In the genomic region with DNA sequence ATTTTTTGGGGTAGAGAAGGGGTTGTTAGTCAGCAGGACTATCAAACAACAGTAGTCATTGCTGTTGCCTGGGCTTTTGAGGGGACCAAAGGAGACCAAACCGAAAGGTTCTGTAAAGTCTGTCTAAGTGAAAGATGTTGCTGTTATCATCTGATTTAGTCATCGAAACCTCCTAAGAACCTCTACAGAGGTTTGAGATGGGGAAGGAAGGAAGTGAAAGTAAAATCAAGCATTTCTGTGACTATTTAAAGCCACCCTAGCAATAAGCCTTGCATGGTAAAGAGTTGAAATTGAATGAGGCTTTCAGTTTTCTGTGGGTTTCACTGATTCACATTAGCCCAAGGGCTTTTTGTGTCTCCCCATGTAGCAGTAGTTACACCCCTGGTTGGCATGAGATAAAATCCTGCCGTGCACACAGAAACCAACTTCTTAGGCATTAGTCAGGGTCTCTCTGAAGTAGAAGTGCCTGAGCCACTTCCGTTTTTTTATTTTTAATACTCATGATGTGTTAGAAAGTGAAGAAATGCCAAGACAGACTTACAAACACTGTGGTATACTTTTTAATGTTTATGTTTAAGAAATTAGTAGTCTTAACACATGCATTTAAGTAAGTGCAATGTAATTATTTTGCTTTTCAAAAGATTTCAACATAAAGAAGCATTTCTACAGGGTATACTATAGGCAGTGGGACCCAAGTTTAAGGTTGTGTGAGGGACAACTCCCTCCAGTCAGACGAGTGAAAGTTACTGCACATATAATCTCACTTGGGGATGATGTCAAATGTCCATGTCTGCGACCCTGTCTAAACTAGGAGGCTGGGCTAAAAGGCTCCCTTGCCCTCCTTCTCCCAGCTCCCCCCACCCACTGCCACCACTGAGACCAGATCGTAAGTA, we compare ENCODE assay signal across 8 cellular contexts. TPM values are rescaled to one million over a fixed set of nuclear protein-coding genes. Genes with fewer than 3 reads are reported as not detected.
DNase-seq lines count a peak whose midpoint lies in the region; ATAC-seq and TF ChIP-seq lines count a peak whose summit lies in the region.

No MANE protein-coding gene starts in this region.

- H3K4me3 Mint-ChIP-seq in MCF 10A (ENCODE audit: unreplicated experiment): peak overlapping the region; percentile 66

- in situ Hi-C loops in G401 (cut with HindIII; ENCODE audit: low sequenced_read_pairs): no loop called here

- TF ChIP-seq CTCF in MCF 10A (IDR thresholded peaks at IDR 0.05; ENCODE audit: unreplicated experiment): no peak
- no peak for TF ChIP-seq CTCF in omental fat pad (IDR thresholded peaks at IDR 0.05)

- H3K36me3 Mint-ChIP-seq in MCF 10A (ENCODE audit: insufficient read depth, unreplicated experiment): no peaks in the 10 kb centered on the region

- peaks cover 19% of the 10 kb centered on the region for H3K4me1 Mint-ChIP-seq in MCF 10A (ENCODE audit: insufficient read depth, unreplicated experiment)

- ATAC-seq in HG03280 (IDR thresholded peaks at IDR 0.05; ENCODE audit: unreplicated experiment) (peak; percentile 98), omental fat pad (ENCODE audit: low FRiP score) (peak; percentile 48)

- H3K9me3 Mint-ChIP-seq in MCF 10A (ENCODE audit: unreplicated experiment): no peaks in the 10 kb centered on the region

- intact Hi-C loops in MCF 10A (cut with micrococcal nuclease): no loop called here

- no peak overlapping the region for H3K27ac Mint-ChIP-seq in MCF 10A (ENCODE audit: low read depth, unreplicated experiment)

- CTCF ChIA-PET in MCF 10A (lab: Yijun Ruan, JAX): interaction anchor here (0.7 to 1.2 kb wide), 3 partner anchors 13 to 347 kb away, joined by 4 to 5 read pairs (median 4); no protein-coding TSS in a partner anchor

- DNase-seq in activated gamma-delta T cell treated with Interleukin-2 at 50 U/mL for 16 hours (peak; percentile 54), activated gamma-delta T cell (lab: John Stamatoyannopoulos, UW) (no peak), T-helper 9 cell (peak; percentile 2), MCF 10A (ENCODE audit: unreplicated experiment) (peak; percentile 66), omental fat pad (ENCODE audit: low spot score) (no peak), G401 (ENCODE audit: low spot score) (no peak), NCI-H748 treated with DMSO at 0.1 percent for 48 hours (lab: John Stamatoyannopoulos, UW) (no peak)

- no peaks in the 10 kb centered on the region for H3K27me3 Mint-ChIP-seq in MCF 10A (ENCODE audit: insufficient read depth, unreplicated experiment)

- POLR2A ChIA-PET in MCF 10A (lab: Yijun Ruan, JAX): interaction anchor here (1.0 kb wide), 1 partner anchor 23 kb away, joined by 3 read pairs; no protein-coding TSS in a partner anchor

- no TSS peak for BruUV-seq in MCF 10A (replicated peaks; lab: Mats Ljungman, UMichigan)

RNA-seq across cellular contexts. Expression of gene DYRK2, which starts 50.4 kb away (rescaled TPM):
- total RNA-seq in MCF 10A (2022) (24.6 and 33.3 TPM in 2 replicates), omental fat pad (10 to 100 TPM in 3 of 4 donors, 1 to 10 TPM in 1; 9.1 to 23.4 (median 18.4) TPM)
- total RNA-seq in G401 (2014; rRNA removed; shearing (Covaris generic)): 8.9 and 14.8 TPM in 2 replicates

Comparison
In these comparisons a context has a peak if more than half of its experiments do, and no peak if none do; other contexts are left out.
1. DNase-seq: peak in activated gamma-delta T cell treated with Interleukin-2 at 50 U/mL for 16 hours (single experiment), T-helper 9 cell (single experiment) and MCF 10A (single experiment); none in activated gamma-delta T cell (single experiment), omental fat pad (single experiment), G401 (single experiment) and NCI-H748 treated with DMSO at 0.1 percent for 48 hours (single experiment).